In the genomic region with DNA sequence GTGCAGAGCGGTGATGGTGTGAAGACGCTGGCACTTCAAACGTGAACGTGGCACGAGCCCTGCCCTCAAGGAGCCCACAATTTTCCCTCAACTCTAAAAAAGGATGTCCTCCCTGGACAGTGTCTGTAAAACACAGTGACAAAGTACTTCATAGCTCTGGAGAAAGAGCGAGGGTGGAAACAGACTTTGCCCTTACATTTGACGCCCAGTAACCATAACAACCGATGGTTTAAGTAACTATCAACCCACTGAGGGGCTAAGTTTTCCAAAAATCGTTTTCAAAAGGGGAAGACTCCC, we compare ENCODE assay signal across 7 cellular contexts. TPM values are rescaled to one million over a fixed set of nuclear protein-coding genes. Genes with fewer than 3 reads are reported as not detected.
DNase-seq lines count a peak whose midpoint lies in the region; ATAC-seq and TF ChIP-seq lines count a peak whose summit lies in the region.

No MANE protein-coding gene starts in this region.

- TF ChIP-seq CTCF in WTC11 (IDR thresholded peaks at IDR 0.05), result no peak
- TF ChIP-seq CTCF in left ventricle myocardium inferior (IDR thresholded peaks at IDR 0.05; ENCODE audit: borderline replicate concordance), result no peak
- no peak for TF ChIP-seq CTCF in spleen (IDR thresholded peaks at IDR 0.05 in 8 of 11, conservative IDR thresholded peaks at IDR 0.05 in 3 of 11)

- no peaks in the 10 kb centered on the region for H3K9me3 Mint-ChIP-seq in WTC11

- no peaks in the 10 kb centered on the region for H3K36me3 Mint-ChIP-seq in WTC11

- H3K27me3 Mint-ChIP-seq in WTC11 (ENCODE audit: low read depth), result peaks cover 32% of the 10 kb centered on the region

- DNase-seq in WTC11 (ENCODE audit: low spot score), result no peak
- DNase-seq in left ventricle myocardium inferior, result no peak
- no peak for DNase-seq in spleen
- no peak for DNase-seq in retina
- DNase-seq in NCI-H1105 (lab: John Stamatoyannopoulos, UW), result no peak
- DNase-seq in dedifferentiated amniotic fluid mesenchymal stem cell (ENCODE audit: extremely low spot score), result no peak

- CTCF ChIA-PET in WTC11 (lab: Charles Lee), result no interaction called here

- intact Hi-C loops in left ventricle myocardium inferior (cut with micrococcal nuclease) (loop anchor here (5.0 kb wide), 1 partner anchor 115 kb away; no protein-coding TSS in a partner anchor), spleen (cut with DNase I; ENCODE audit: low total_unique reads) (no loop called here)

- no peaks in the 10 kb centered on the region for H3K27me3 ChIP-seq in left ventricle myocardium inferior (ENCODE audit: low read depth)
- no peaks in the 10 kb centered on the region for H3K27me3 ChIP-seq in spleen (replicated peaks in 1 of 7)

- H3K36me3 ChIP-seq in left ventricle myocardium inferior (no peaks in the 10 kb centered on the region), spleen (no peaks in the 10 kb centered on the region)

- peak overlapping the region; percentile 95 for H3K4me3 ChIP-seq in left ventricle myocardium inferior
- peak overlapping the region; percentile 89 to 97 (median 92) for H3K4me3 ChIP-seq in spleen

- peaks cover 13% of the 10 kb centered on the region for H3K4me1 Mint-ChIP-seq in WTC11

- no peak overlapping the region for H3K27ac Mint-ChIP-seq in WTC11

- ATAC-seq in HG02938 (IDR thresholded peaks at IDR 0.05; ENCODE audit: unreplicated experiment) (peak; percentile 5), WTC11 (no peak)

- H3K4me1 ChIP-seq in left ventricle myocardium inferior (peaks cover 54% of the 10 kb centered on the region), spleen (peaks cover 0 to 46% (median 30%) of the 10 kb centered on the region in 6 donors)

- H3K4me3 Mint-ChIP-seq in WTC11, result peak overlapping the region; percentile 83

- H3K27ac ChIP-seq in left ventricle myocardium inferior (replicated peaks) (peak overlapping the region; percentile 96), spleen (peak overlapping the region; percentile 78 to 95 (median 89))

- H3K9me3 ChIP-seq in left ventricle myocardium inferior (replicated peaks), result no peaks in the 10 kb centered on the region
- H3K9me3 ChIP-seq in spleen, result no peaks in the 10 kb centered on the region

- WGBS in spleen, 5 donors, result 11 to 16% (median 14%) methylated on average over 9 of the region's 9 CpGs

- TF ChIP-seq POLR2A in spleen (IDR thresholded peaks at IDR 0.05), result no peak

- POLR2A ChIA-PET in WTC11 (lab: Charles Lee), result interaction anchor here (0.5 to 2.4 kb wide), 2 partner anchors 116 to 1943 kb away, joined by 4 to 11 read pairs; no protein-coding TSS in a partner anchor

TF ChIP-seq in WTC11, 78 proteins besides CTCF, POLR2A, EP300 and RAD21:
- TF ChIP-seq, protein P1, sequence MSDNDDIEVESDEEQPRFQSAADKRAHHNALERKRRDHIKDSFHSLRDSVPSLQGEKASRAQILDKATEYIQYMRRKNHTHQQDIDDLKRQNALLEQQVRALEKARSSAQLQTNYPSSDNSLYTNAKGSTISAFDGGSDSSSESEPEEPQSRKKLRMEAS (CRISPR knock-in tag; IDR thresholded peaks at IDR 0.05), result 0 out of 2 replicates have a peak, but pooled peaks have one; percentile 21
- TF ChIP-seq ZNF219 (CRISPR knock-in tag; IDR thresholded peaks at IDR 0.05; ENCODE audit: borderline replicate concordance), result no peak
- TF ChIP-seq ZNF423 (CRISPR knock-in tag; IDR thresholded peaks at IDR 0.05), result no peak
- no peak for TF ChIP-seq SMAD3 (CRISPR knock-in tag; IDR thresholded peaks at IDR 0.05; ENCODE audit: borderline replicate concordance)
- TF ChIP-seq, protein P2, sequence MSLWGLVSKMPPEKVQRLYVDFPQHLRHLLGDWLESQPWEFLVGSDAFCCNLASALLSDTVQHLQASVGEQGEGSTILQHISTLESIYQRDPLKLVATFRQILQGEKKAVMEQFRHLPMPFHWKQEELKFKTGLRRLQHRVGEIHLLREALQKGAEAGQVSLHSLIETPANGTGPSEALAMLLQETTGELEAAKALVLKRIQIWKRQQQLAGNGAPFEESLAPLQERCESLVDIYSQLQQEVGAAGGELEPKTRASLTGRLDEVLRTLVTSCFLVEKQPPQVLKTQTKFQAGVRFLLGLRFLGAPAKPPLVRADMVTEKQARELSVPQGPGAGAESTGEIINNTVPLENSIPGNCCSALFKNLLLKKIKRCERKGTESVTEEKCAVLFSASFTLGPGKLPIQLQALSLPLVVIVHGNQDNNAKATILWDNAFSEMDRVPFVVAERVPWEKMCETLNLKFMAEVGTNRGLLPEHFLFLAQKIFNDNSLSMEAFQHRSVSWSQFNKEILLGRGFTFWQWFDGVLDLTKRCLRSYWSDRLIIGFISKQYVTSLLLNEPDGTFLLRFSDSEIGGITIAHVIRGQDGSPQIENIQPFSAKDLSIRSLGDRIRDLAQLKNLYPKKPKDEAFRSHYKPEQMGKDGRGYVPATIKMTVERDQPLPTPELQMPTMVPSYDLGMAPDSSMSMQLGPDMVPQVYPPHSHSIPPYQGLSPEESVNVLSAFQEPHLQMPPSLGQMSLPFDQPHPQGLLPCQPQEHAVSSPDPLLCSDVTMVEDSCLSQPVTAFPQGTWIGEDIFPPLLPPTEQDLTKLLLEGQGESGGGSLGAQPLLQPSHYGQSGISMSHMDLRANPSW (CRISPR knock-in tag; conservative IDR thresholded peaks at IDR 0.05; ENCODE audit: low read depth), result no peak
- TF ChIP-seq SMAD4 (CRISPR knock-in tag; IDR thresholded peaks at IDR 0.05), result no peak
- TF ChIP-seq HMGA2 (CRISPR knock-in tag; IDR thresholded peaks at IDR 0.05), result no peak
- TF ChIP-seq, protein P3, sequence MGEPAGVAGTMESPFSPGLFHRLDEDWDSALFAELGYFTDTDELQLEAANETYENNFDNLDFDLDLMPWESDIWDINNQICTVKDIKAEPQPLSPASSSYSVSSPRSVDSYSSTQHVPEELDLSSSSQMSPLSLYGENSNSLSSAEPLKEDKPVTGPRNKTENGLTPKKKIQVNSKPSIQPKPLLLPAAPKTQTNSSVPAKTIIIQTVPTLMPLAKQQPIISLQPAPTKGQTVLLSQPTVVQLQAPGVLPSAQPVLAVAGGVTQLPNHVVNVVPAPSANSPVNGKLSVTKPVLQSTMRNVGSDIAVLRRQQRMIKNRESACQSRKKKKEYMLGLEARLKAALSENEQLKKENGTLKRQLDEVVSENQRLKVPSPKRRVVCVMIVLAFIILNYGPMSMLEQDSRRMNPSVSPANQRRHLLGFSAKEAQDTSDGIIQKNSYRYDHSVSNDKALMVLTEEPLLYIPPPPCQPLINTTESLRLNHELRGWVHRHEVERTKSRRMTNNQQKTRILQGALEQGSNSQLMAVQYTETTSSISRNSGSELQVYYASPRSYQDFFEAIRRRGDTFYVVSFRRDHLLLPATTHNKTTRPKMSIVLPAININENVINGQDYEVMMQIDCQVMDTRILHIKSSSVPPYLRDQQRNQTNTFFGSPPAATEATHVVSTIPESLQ (CRISPR knock-in tag; IDR thresholded peaks at IDR 0.05), result no peak

RNA-seq across cellular contexts. Expression of a gene that starts 1.0 kb away (rescaled TPM):
- total RNA-seq in WTC11 (2021), result 10.8 to 13.3 TPM (median 12.2 TPM) in 3 replicates
- 58.0 TPM for total RNA-seq in left ventricle myocardium inferior
- total RNA-seq in spleen, result 10 to 100 TPM; 22.3 to 44.5 (median 33.4) TPM
- polyA plus RNA-seq in spleen, result 1 to 10 TPM; 3.0 to 6.7 (median 3.9) TPM
